Comparison of ENCODE assay signal across 9 cellular contexts in genomic region chr1:156524481-156524869, GRCh38. TPM values are rescaled to one million over a fixed set of nuclear protein-coding genes. Genes with fewer than 3 reads are reported as not detected.
A peak's percentile ranks its signal among the peaks of the same experiment; 100 is the strongest.
DNase-seq lines count a peak whose midpoint lies in the region; ATAC-seq lines count a peak whose summit lies in the region.
"Had no signal": no experiment of that assay in that cellular context is flagged by ENCODE, and none has a peak within 500 bp of the region (broad histone marks: within the 10 kb centered on the region; RNA-seq: fewer than 3 reads in every experiment).

No MANE protein-coding gene starts in this region.

- H3K36me3 Mint-ChIP-seq in T-helper 1 cell treated with Interleukin-12 subunit alpha and Interleukin-12 subunit beta and Interleukin-4 antibody, amounts not matched to agents 30 μg/mL and 1 μg/mL, for 36 hours (ENCODE audit: low read depth), result peaks cover 23% of the 10 kb centered on the region
- H3K36me3 Mint-ChIP-seq in naive B cell, result no peaks in the 10 kb centered on the region

- ATAC-seq in HG03342 (IDR thresholded peaks at IDR 0.05; ENCODE audit: unreplicated experiment), result peak; percentile 62
- peak; percentile 32 to 36 for ATAC-seq in naive B cell (ENCODE audit: low read depth in 2 of 2)
- no peak for ATAC-seq in GM18520 (IDR thresholded peaks at IDR 0.05; ENCODE audit: unreplicated experiment)

- H3K4me3 ChIP-seq in GM08714 (ENCODE audit: low read length), result peak overlapping the region; percentile 9; the same call in 1 of the 2 replicates
- H3K4me3 ChIP-seq: suprapubic skin had no signal

- H3K27ac Mint-ChIP-seq in T-helper 1 cell treated with Interleukin-12 subunit alpha and Interleukin-12 subunit beta and Interleukin-4 antibody, amounts not matched to agents 30 μg/mL and 1 μg/mL, for 36 hours, result peak overlapping the region; percentile 62
- peak overlapping the region; percentile 13 to 94 (median 46) for H3K27ac Mint-ChIP-seq in naive B cell

- H3K27me3 Mint-ChIP-seq in T-helper 1 cell treated with Interleukin-12 subunit alpha and Interleukin-12 subunit beta and Interleukin-4 antibody, amounts not matched to agents 30 μg/mL and 1 μg/mL, for 36 hours (ENCODE audit: low read depth), result no peaks in the 10 kb centered on the region
- H3K27me3 Mint-ChIP-seq in naive B cell, result no peaks in the 10 kb centered on the region

- DNase-seq in naive B cell (no peak), NCI-H2196 (lab: John Stamatoyannopoulos, UW; ENCODE audit: unreplicated experiment) (no peak), RKO (ENCODE audit: low spot score) (no peak), amygdala (lab: John Stamatoyannopoulos, UW) (no peak)

- peak overlapping the region; percentile 19 for H3K4me3 Mint-ChIP-seq in T-helper 1 cell treated with Interleukin-12 subunit alpha and Interleukin-12 subunit beta and Interleukin-4 antibody, amounts not matched to agents 30 μg/mL and 1 μg/mL, for 36 hours
- H3K4me3 Mint-ChIP-seq in naive B cell, result peak overlapping the region in 6 of 8 donors; percentile 59 to 87 (median 74)

- H3K9me3 Mint-ChIP-seq in T-helper 1 cell treated with Interleukin-12 subunit alpha and Interleukin-12 subunit beta and Interleukin-4 antibody, amounts not matched to agents 30 μg/mL and 1 μg/mL, for 36 hours, result no peaks in the 10 kb centered on the region
- no peaks in the 10 kb centered on the region for H3K9me3 Mint-ChIP-seq in naive B cell

- H3K4me1 Mint-ChIP-seq in T-helper 1 cell treated with Interleukin-12 subunit alpha and Interleukin-12 subunit beta and Interleukin-4 antibody, amounts not matched to agents 30 μg/mL and 1 μg/mL, for 36 hours (ENCODE audit: low read depth), result peaks cover 28% of the 10 kb centered on the region
- peaks cover 24 to 39% (median 34%) of the 10 kb centered on the region in 3 donors for H3K4me1 Mint-ChIP-seq in naive B cell

RNA-seq across cellular contexts. Expression of gene MEF2D, which starts 23.9 kb away (rescaled TPM):
- 10 to 100 TPM in 3 of 6 donors, 1 to 10 TPM in 3; 6.9 to 15.8 (median 9.1) TPM for polyA plus RNA-seq in naive B cell (ENCODE audit: low read depth in 6 of 6)

RNA-seq across cellular contexts. Expression of gene IQGAP3, which starts 47.9 kb away (rescaled TPM):
- polyA plus RNA-seq in naive B cell (ENCODE audit: low read depth in 6 of 6), result not detected

RNA-seq across cellular contexts. Expression of gene TTC24, which starts 55.0 kb away (rescaled TPM):
- polyA plus RNA-seq in naive B cell (ENCODE audit: low read depth in 6 of 6), result 1 to 10 TPM in 5 of 6 donors, not detected in 1; 2.4 to 4.5 (median 3.2) TPM
